ENCODE assay signal across 1 cellular context in the genomic region with DNA sequence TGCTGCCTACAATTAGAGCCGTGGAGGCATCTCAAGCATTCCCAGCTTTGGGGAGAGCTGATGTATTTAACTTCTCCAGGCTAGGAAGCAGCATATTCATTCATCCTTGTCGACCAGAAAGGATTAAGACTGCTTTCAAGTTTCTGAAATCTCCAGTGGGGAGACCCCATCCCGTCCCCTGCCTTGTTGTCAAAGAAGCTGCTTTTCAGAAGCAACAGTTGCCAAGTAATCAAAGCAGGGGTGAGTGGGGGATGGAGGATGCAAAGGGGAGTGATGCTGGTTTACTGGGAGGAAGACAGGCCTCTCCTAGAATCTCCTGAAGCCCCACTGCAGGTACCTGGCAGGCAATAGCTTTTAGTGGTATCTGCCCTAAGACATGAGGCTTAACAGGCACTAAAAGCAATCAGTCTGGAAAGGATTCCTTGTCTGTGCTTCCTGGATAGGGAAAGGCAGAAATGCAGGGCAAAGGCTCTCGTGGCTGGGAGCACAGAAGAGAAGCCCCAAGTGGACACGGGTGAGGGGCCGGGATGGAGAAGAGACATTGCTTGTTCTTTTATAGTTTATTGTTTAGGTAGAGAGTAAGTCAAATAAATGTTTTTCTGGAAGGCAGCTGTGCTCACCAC.
TF ChIP-seq lines count a peak whose summit lies in the region.

No MANE protein-coding gene starts in this region.

TF ChIP-seq in IMR-90, 13 proteins besides CTCF, POLR2A, EP300 and RAD21:
- TF ChIP-seq MXI1 (IDR thresholded peaks at IDR 0.05; ENCODE audit: borderline replicate concordance, low read depth, low read length) (no peak), NFE2L2 (IDR thresholded peaks at IDR 0.05; ENCODE audit: low read depth, low read length) (no peak), SMC3 (IDR thresholded peaks at IDR 0.05; ENCODE audit: low read depth, low read length) (no peak), CEBPB (IDR thresholded peaks at IDR 0.05; ENCODE audit: low read depth, low read length) (no peak), RCOR1 (IDR thresholded peaks at IDR 0.05; ENCODE audit: insufficient replicate concordance, low read length) (no peak), MAZ (IDR thresholded peaks at IDR 0.05; ENCODE audit: borderline replicate concordance, low read depth, low read length) (no peak), MAFK (IDR thresholded peaks at IDR 0.05; ENCODE audit: low read depth, low read length) (no peak), BHLHE40 (IDR thresholded peaks at IDR 0.05; ENCODE audit: low read depth, low read length) (no peak), FOS (IDR thresholded peaks at IDR 0.05; ENCODE audit: low read depth, low read length) (no peak), RFX5 (IDR thresholded peaks at IDR 0.05; ENCODE audit: low read depth, low read length) (no peak), CHD1 (IDR thresholded peaks at IDR 0.05; ENCODE audit: low read depth, low read length) (no peak)
- TF ChIP-seq, protein P1, sequence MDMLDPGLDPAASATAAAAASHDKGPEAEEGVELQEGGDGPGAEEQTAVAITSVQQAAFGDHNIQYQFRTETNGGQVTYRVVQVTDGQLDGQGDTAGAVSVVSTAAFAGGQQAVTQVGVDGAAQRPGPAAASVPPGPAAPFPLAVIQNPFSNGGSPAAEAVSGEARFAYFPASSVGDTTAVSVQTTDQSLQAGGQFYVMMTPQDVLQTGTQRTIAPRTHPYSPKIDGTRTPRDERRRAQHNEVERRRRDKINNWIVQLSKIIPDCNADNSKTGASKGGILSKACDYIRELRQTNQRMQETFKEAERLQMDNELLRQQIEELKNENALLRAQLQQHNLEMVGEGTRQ (IDR thresholded peaks at IDR 0.05; ENCODE audit: low read depth, low read length): no peak
- TF ChIP-seq, protein P2, sequence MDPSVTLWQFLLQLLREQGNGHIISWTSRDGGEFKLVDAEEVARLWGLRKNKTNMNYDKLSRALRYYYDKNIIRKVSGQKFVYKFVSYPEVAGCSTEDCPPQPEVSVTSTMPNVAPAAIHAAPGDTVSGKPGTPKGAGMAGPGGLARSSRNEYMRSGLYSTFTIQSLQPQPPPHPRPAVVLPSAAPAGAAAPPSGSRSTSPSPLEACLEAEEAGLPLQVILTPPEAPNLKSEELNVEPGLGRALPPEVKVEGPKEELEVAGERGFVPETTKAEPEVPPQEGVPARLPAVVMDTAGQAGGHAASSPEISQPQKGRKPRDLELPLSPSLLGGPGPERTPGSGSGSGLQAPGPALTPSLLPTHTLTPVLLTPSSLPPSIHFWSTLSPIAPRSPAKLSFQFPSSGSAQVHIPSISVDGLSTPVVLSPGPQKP (IDR thresholded peaks at IDR 0.05; ENCODE audit: borderline replicate concordance, low read depth, low read length): no peak
